ENCODE assay signal across 7 cellular contexts in genomic region chr17:7351665-7352558, GRCh38. TPM values are rescaled to one million over a fixed set of nuclear protein-coding genes. Genes with fewer than 3 reads are reported as not detected.
DNase-seq lines count a peak whose midpoint lies in the region; ATAC-seq lines count a peak whose summit lies in the region.

KCTD11 (plus strand) TSS chr17:7352162.

- peak within 1 kb of the TSS; percentile 95 to 98 for H3K4ac ChIP-seq in mesenchymal stem cell (ENCODE audit: low read depth in 1 of 2, low read length in 2 of 2)

- H3K4me1 ChIP-seq in mesenchymal stem cell (ENCODE audit: control insufficient read depth, insufficient read depth, low read depth, low read length): peaks cover 47% of the 10 kb centered on the region

- H2AK5ac ChIP-seq in mesenchymal stem cell (ENCODE audit: low read length, severe bottlenecking): peak within 1 kb of the TSS; percentile 90

- no peaks in the 10 kb centered on the region for H3K27me3 Mint-ChIP-seq in effector memory CD8-positive, alpha-beta T cell

- H3K4me1 Mint-ChIP-seq in effector memory CD8-positive, alpha-beta T cell (ENCODE audit: low read depth in 2 of 2): peaks cover 46 to 48% of the 10 kb centered on the region in 2 donors

- H3K4me3 ChIP-seq in mesenchymal stem cell (ENCODE audit: insufficient read depth in 1 of 2, low read depth in 1 of 2, low read length in 2 of 2): peak within 1 kb of the TSS; percentile 64 to 95

- no peaks in the 10 kb centered on the region for H3K9me3 ChIP-seq in mesenchymal stem cell (ENCODE audit: control insufficient read depth, low read length)

- peak within 1 kb of the TSS; percentile 91 for H3K4me2 ChIP-seq in mesenchymal stem cell (ENCODE audit: low read length, poor library complexity, severe bottlenecking)

- H2BK12ac ChIP-seq in mesenchymal stem cell (ENCODE audit: low read length in 2 of 2): peak within 1 kb of the TSS; percentile 20 to 90

- H3K36me3 Mint-ChIP-seq in effector memory CD8-positive, alpha-beta T cell (ENCODE audit: insufficient read depth): peaks cover 36% of the 10 kb centered on the region

- H2AFZ ChIP-seq in mesenchymal stem cell (ENCODE audit: low read depth, low read length): peak within 1 kb of the TSS; percentile 69

- DNase-seq in NCI-H510A treated with DMSO at 0.1 percent for 48 hours (lab: John Stamatoyannopoulos, UW) (peak; percentile 44), mesenchymal stem cell (peak; percentile 94)
- peak; percentile 47 to 66 for DNase-seq in activated CD8-positive, alpha-beta memory T cell treated with anti-CD3 and anti-CD28 coated beads for 4 hours (ENCODE audit: low read depth in 2 of 2)
- DNase-seq in effector memory CD8-positive, alpha-beta T cell: peak; percentile 72 to 75 (median 73)
- DNase-seq in stimulated activated CD8-positive, alpha-beta memory T cell treated with anti-CD3 and anti-CD28 coated beads, Interleukin-15, amount 100 ng/mL, for 24 hours (ENCODE audit: low read depth): peak; percentile 43

- H3K79me1 ChIP-seq in mesenchymal stem cell (replicated peaks; ENCODE audit: low read length, poor library complexity, severe bottlenecking): peaks cover 33% of the 10 kb centered on the region

- no peaks in the 10 kb centered on the region for H3K27me3 ChIP-seq in mesenchymal stem cell (ENCODE audit: control insufficient read depth in 1 of 2, insufficient read depth in 1 of 2, low read length in 2 of 2)

- peak within 1 kb of the TSS; percentile 78 to 92 for H3K14ac ChIP-seq in mesenchymal stem cell (ENCODE audit: low read length in 2 of 2)

- peak within 1 kb of the TSS; percentile 98 for H2BK15ac ChIP-seq in mesenchymal stem cell (ENCODE audit: low read depth, poor library complexity, severe bottlenecking)

- peak within 1 kb of the TSS; percentile 99 for H3K9ac ChIP-seq in mesenchymal stem cell (ENCODE audit: low read length)

- peak within 1 kb of the TSS; percentile 83 for H2BK120ac ChIP-seq in mesenchymal stem cell (ENCODE audit: low read depth, low read length)

- H4K91ac ChIP-seq in mesenchymal stem cell (ENCODE audit: low read length): peak within 1 kb of the TSS; percentile 98

- peak within 1 kb of the TSS in 1 of 2 experiments; percentile 91 for H3K23ac ChIP-seq in mesenchymal stem cell (ENCODE audit: low read length in 2 of 2)

- under 1% methylated on average over 61 of the region's 93 CpGs for WGBS in mesenchymal stem cell

- ATAC-seq in GM18517 (IDR thresholded peaks at IDR 0.05; ENCODE audit: unreplicated experiment): peak; percentile 63
- peak; percentile 49 for ATAC-seq in HG02884 (IDR thresholded peaks at IDR 0.05; ENCODE audit: unreplicated experiment)
- ATAC-seq in effector memory CD8-positive, alpha-beta T cell (replicated peaks): peak; percentile 66

- peak within 1 kb of the TSS; percentile 90 to 91 for H3K27ac Mint-ChIP-seq in effector memory CD8-positive, alpha-beta T cell

- H3K27ac ChIP-seq in mesenchymal stem cell (ENCODE audit: low read length, poor library complexity, severe bottlenecking): peak within 1 kb of the TSS; percentile 93

- H3K18ac ChIP-seq in mesenchymal stem cell (ENCODE audit: low read depth in 1 of 2, low read length in 2 of 2): peak within 1 kb of the TSS; percentile 92 to 97

- peak within 1 kb of the TSS; percentile 90 for H4K8ac ChIP-seq in mesenchymal stem cell (ENCODE audit: low read length)

- peak within 1 kb of the TSS; percentile 91 for H2BK5ac ChIP-seq in mesenchymal stem cell (ENCODE audit: low read depth, low read length, poor library complexity, severe bottlenecking)

- H3K9me3 Mint-ChIP-seq in effector memory CD8-positive, alpha-beta T cell: no peaks in the 10 kb centered on the region

- peak within 1 kb of the TSS; percentile 84 to 92 for H3K4me3 Mint-ChIP-seq in effector memory CD8-positive, alpha-beta T cell

- no peaks in the 10 kb centered on the region for H3K36me3 ChIP-seq in mesenchymal stem cell (ENCODE audit: control insufficient read depth in 1 of 2, insufficient read depth in 2 of 2, low read depth in 1 of 2, low read length in 2 of 2)

RNA-seq across cellular contexts. Expression of gene KCTD11, which starts in this region (rescaled TPM):
- 7.1 TPM for polyA plus RNA-seq in mesenchymal stem cell (2013, experiment 1 of 2)
- polyA plus RNA-seq in mesenchymal stem cell (2013, experiment 2 of 2): 6.8 TPM

Comparison
In these comparisons a context has a peak if more than half of its experiments do, and no peak if none do; other contexts are left out.
1. Peak in every context shown above with its lines: DNase-seq, ATAC-seq, H3K4me3 ChIP-seq and H3K27ac ChIP-seq.
2. DNase-seq: peak in every context shown above with its lines; median percentile 94 in mesenchymal stem cell; 73 in effector memory CD8-positive, alpha-beta T cell; 56 in activated CD8-positive, alpha-beta memory T cell treated with anti-CD3 and anti-CD28 coated beads for 4 hours; 44 in NCI-H510A treated with DMSO at 0.1 percent for 48 hours; 43 in stimulated activated CD8-positive, alpha-beta memory T cell treated with anti-CD3 and anti-CD28 coated beads, Interleukin-15, amount 100 ng/mL, for 24 hours.